Comparison of ENCODE assay signal across 18 cellular contexts in the genomic region with DNA sequence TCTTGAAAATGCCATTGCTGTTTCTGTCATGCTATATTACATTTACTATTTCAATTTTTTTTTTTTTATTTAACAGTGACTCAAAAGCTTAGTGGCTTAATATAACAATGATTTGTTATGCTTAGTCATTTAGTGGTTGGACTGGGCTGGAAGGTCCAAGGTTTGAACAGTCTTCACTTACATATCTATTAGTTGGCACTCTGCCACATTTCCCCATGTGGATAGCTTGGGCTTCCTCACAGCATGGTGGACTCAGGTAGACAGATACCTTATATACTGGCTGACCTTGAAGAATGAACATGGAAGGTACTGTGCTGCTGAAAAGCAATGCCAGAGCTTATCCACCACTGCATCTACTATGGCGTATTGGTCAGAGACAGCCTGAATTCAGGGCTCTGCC.
DNase-seq lines count a peak whose midpoint lies in the region; ATAC-seq, FAIRE-seq and TF ChIP-seq lines count a peak whose summit lies in the region.
"Had no signal": no experiment of that assay in that cellular context is flagged by ENCODE, and none has a peak within 500 bp of the region (broad histone marks: within the 10 kb centered on the region; RNA-seq: fewer than 3 reads in every experiment).

No MANE protein-coding gene starts in this region.

- POLR2A ChIA-PET in HepG2 (lab: Yijun Ruan, JAX), result no interaction called here
- POLR2A ChIA-PET in K562 (lab: Yijun Ruan, JAX), result no interaction called here

- CTCF ChIA-PET in HepG2 (lab: Yijun Ruan, JAX; ENCODE audit: low intra/inter-chr PET ratio, low total read pairs), result no interaction called here
- CTCF ChIA-PET in K562 (lab: Yijun Ruan, JAX; ENCODE audit: low intra/inter-chr PET ratio), result no interaction called here

- no peaks in the 10 kb centered on the region for H3K4me1 ChIP-seq in HepG2 (ENCODE audit: insufficient read depth, low read length)
- no peaks in the 10 kb centered on the region for H3K4me1 ChIP-seq in right lobe of liver
- no peaks in the 10 kb centered on the region for H3K4me1 ChIP-seq in K562 (replicated peaks in 1 of 2; ENCODE audit: control insufficient read depth in 2 of 2, insufficient read depth in 2 of 2, low read length in 2 of 2)
- H3K4me1 ChIP-seq in Karpas-422 (ENCODE audit: low read length), result no peaks in the 10 kb centered on the region

- no peaks in the 10 kb centered on the region for H3K79me2 ChIP-seq in HepG2 (ENCODE audit: insufficient read depth, low read length)
- no peaks in the 10 kb centered on the region for H3K79me2 ChIP-seq in K562 (ENCODE audit: control insufficient read depth, insufficient read depth, low read length)
- H3K79me2 ChIP-seq in Karpas-422 (ENCODE audit: low read length), result no peaks in the 10 kb centered on the region

- DNase-seq in NCI-H2029 (lab: John Stamatoyannopoulos, UW) (peak; percentile 1), NCI-H2029 treated with DMSO at 0.1 percent for 48 hours (lab: John Stamatoyannopoulos, UW) (no peak), HepG2 (ENCODE audit: low spot score) (no peak), right lobe of liver (no peak), K562 (ENCODE audit: extremely low read depth in 1 of 4, low spot score in 3 of 4) (no peak), Karpas-422 (no peak)
- no peak for DNase-seq in activated T-cell treated with anti-CD3 and anti-CD28 coated beads, Interleukin-2, amount 50 U/mL, for 48 hours
- DNase-seq: Calu3; CD8-positive, alpha-beta T cell; DMS79 treated with DMSO at 0.1 percent for 48 hours; GF-D8; GOT3; H7; HFFc6; IMR-90 had no signal

- TF ChIP-seq RAD21 in HepG2 (CRISPR knock-in tag; IDR thresholded peaks at IDR 0.05) (no peak), K562 (CRISPR knock-in tag; conservative IDR thresholded peaks at IDR 0.05 in 1 of 2, IDR thresholded peaks at IDR 0.05 in 1 of 2) (no peak)

- H3K9me1 ChIP-seq in K562 (ENCODE audit: control insufficient read depth, insufficient read depth, low read length), result no peaks in the 10 kb centered on the region

- ATAC-seq in HepG2, result no peak
- ATAC-seq in right lobe of liver, result no peak
- ATAC-seq in K562, result no peak
- ATAC-seq: CD8-positive, alpha-beta T cell; HCT116 had no signal

- TF ChIP-seq POLR2A in HepG2 (IDR thresholded peaks at IDR 0.05; ENCODE audit: insufficient read depth in 1 of 2, low read depth in 2 of 2, low read length in 2 of 2) (no peak), right lobe of liver (IDR thresholded peaks at IDR 0.05) (no peak), K562 (conservative IDR thresholded peaks at IDR 0.05) (no peak)

- intact Hi-C loops in HepG2 (cut with micrococcal nuclease; ENCODE audit: unreplicated experiment), result no loop called here
- intact Hi-C loops in right lobe of liver (cut with DNase I), result no loop called here
- intact Hi-C loops in K562 (cut with micrococcal nuclease), result no loop called here

- no peaks in the 10 kb centered on the region for H4K20me1 ChIP-seq in HepG2 (ENCODE audit: insufficient read depth, low read length)
- no peaks in the 10 kb centered on the region for H4K20me1 ChIP-seq in K562 (replicated peaks; ENCODE audit: control insufficient read depth, insufficient read depth, low read length)
- H4K20me1 ChIP-seq in Karpas-422 (ENCODE audit: insufficient read depth, low read depth, low read length), result no peaks in the 10 kb centered on the region
- H4K20me1 ChIP-seq: BLaER1 treated with 17β-estradiol and CSF1 and Interleukin-3, amounts not matched to agents 10 nM and 100 nM had no signal

- in situ Hi-C loops in HepG2 (cut with HindIII; ENCODE audit: extremely low pct_ligation_motif_present, low pct_unique_long_range_greater_than_20kb) (no loop called here), K562 (cut with MboI) (no loop called here)

- H3K36me3 ChIP-seq in HepG2 (replicated peaks in 1 of 2; ENCODE audit: control insufficient read depth in 1 of 2, insufficient read depth in 2 of 2, low read length in 2 of 2) (no peaks in the 10 kb centered on the region), right lobe of liver (no peaks in the 10 kb centered on the region), K562 (ENCODE audit: control insufficient read depth, insufficient read depth, low read length) (no peaks in the 10 kb centered on the region), Karpas-422 (ENCODE audit: insufficient read depth, low read length) (no peaks in the 10 kb centered on the region)
- H3K36me3 ChIP-seq: BLaER1 treated with 17β-estradiol and CSF1 and Interleukin-3, amounts not matched to agents 10 nM and 100 nM had no signal

- H3K9me2 ChIP-seq in Karpas-422 (replicated peaks; ENCODE audit: insufficient read depth, low read length), result no peaks in the 10 kb centered on the region

- no peak overlapping the region for H3K9ac ChIP-seq in HepG2 (ENCODE audit: insufficient read depth, low read depth, low read length)
- H3K9ac ChIP-seq in K562 (ENCODE audit: insufficient read depth in 1 of 2, low read depth in 2 of 2, low read length in 2 of 2), result no peak overlapping the region
- H3K9ac ChIP-seq in Karpas-422 (ENCODE audit: low read length), result no peak overlapping the region
- H3K9ac ChIP-seq: BLaER1 treated with 17β-estradiol and CSF1 and Interleukin-3, amounts not matched to agents 10 nM and 100 nM had no signal

- no peak for FAIRE-seq in HepG2 (lab: Jason Lieb, UNC)
- no peak for FAIRE-seq in K562 (lab: Jason Lieb, UNC)

- no peak overlapping the region for H2AFZ ChIP-seq in HepG2 (ENCODE audit: low read length)
- H2AFZ ChIP-seq in K562 (ENCODE audit: low read depth, low read length), result no peak overlapping the region
- H2AFZ ChIP-seq in Karpas-422 (ENCODE audit: low read length), result no peak overlapping the region

- no peak for TF ChIP-seq CTCF in HepG2 (CRISPR knock-in tag; IDR thresholded peaks at IDR 0.05)
- TF ChIP-seq CTCF in right lobe of liver (IDR thresholded peaks at IDR 0.05), result no peak
- TF ChIP-seq CTCF in K562 (IDR thresholded peaks at IDR 0.05 in 2 of 3, conservative IDR thresholded peaks at IDR 0.05 in 1 of 3; ENCODE audit: insufficient read depth in 2 of 3, low read depth in 1 of 3, low read length in 3 of 3), result no peak

- WGBS in HepG2 (ENCODE audit: low lambda C conversion rate), result 50% methylated on average over 1 of the region's 1 CpG
- 89% methylated on average over 1 of the region's 1 CpG for WGBS in right lobe of liver (ENCODE audit: insufficient coverage, low coverage, low lambda C conversion rate, missing lambda C conversion rate)
- WGBS in K562 (ENCODE audit: insufficient coverage, low coverage, missing lambda C conversion rate), result 0% methylated on average over 1 of the region's 1 CpG

- H3K9me3 ChIP-seq in HepG2 (ENCODE audit: low read length), result peaks cover 99% of the 10 kb centered on the region
- H3K9me3 ChIP-seq in right lobe of liver, result no peaks in the 10 kb centered on the region
- H3K9me3 ChIP-seq in K562 (replicated peaks; ENCODE audit: control insufficient read depth, insufficient read depth, low read depth, low read length), result no peaks in the 10 kb centered on the region
- H3K9me3 ChIP-seq in Karpas-422 (ENCODE audit: low read length), result no peaks in the 10 kb centered on the region; the same call in 1 of the 2 replicates

- BruUV-seq in HepG2 (replicated peaks; lab: Mats Ljungman, UMichigan), result no TSS peak
- no TSS peak for BruUV-seq in K562 (replicated peaks; lab: Mats Ljungman, UMichigan)

- H3K27me3 ChIP-seq in HepG2 (ENCODE audit: control insufficient read depth in 1 of 2, insufficient read depth in 2 of 2, low read length in 2 of 2), result no peaks in the 10 kb centered on the region; a peak in 1 of 5 replicates
- H3K27me3 ChIP-seq in right lobe of liver, result no peaks in the 10 kb centered on the region
- H3K27me3 ChIP-seq in K562 (ENCODE audit: control insufficient read depth in 2 of 2, insufficient read depth in 2 of 2, low read length in 2 of 2), result no peaks in the 10 kb centered on the region
- 0 out of 2 replicates have a peak, but pooled peaks cover 2% of the 10 kb centered on the region for H3K27me3 ChIP-seq in Karpas-422 (ENCODE audit: low read length)
- H3K27me3 ChIP-seq: BLaER1 treated with 17β-estradiol and CSF1 and Interleukin-3, amounts not matched to agents 10 nM and 100 nM had no signal

- H3K4me2 ChIP-seq in HepG2 (ENCODE audit: low read depth, low read length) (no peak overlapping the region), K562 (ENCODE audit: insufficient read depth, low read length) (no peak overlapping the region), Karpas-422 (ENCODE audit: low read depth, low read length, poor library complexity, severe bottlenecking) (no peak overlapping the region)
- H3K4me2 ChIP-seq: BLaER1 treated with 17β-estradiol and CSF1 and Interleukin-3, amounts not matched to agents 10 nM and 100 nM had no signal

- H3K27ac ChIP-seq in HepG2 (ENCODE audit: extremely low read length, insufficient read depth, low read length), result no peak overlapping the region
- H3K27ac ChIP-seq in right lobe of liver, result no peak overlapping the region
- no peak overlapping the region for H3K27ac ChIP-seq in K562 (ENCODE audit: extremely low read depth, low read depth, low read length)
- H3K27ac ChIP-seq in Karpas-422 (ENCODE audit: low read length), result no peak overlapping the region
- H3K27ac ChIP-seq: BLaER1 treated with 17β-estradiol and CSF1 and Interleukin-3, amounts not matched to agents 10 nM and 100 nM; HL-60 had no signal

- TF ChIP-seq EP300 in HepG2 (IDR thresholded peaks at IDR 0.05; ENCODE audit: low read depth in 2 of 2, low read length in 2 of 2), result no peak
- no peak for TF ChIP-seq EP300 in HepG2 (CRISPR knock-in tag; IDR thresholded peaks at IDR 0.05; ENCODE audit: borderline replicate concordance)
- no peak for TF ChIP-seq EP300 in K562 (IDR thresholded peaks at IDR 0.05; ENCODE audit: low read length)

- H3K4me3 ChIP-seq in HepG2 (replicated peaks in 1 of 3; ENCODE audit: insufficient read depth in 1 of 3, low read depth in 2 of 3, low read length in 3 of 3), result no peak overlapping the region
- no peak overlapping the region for H3K4me3 ChIP-seq in right lobe of liver
- no peak overlapping the region for H3K4me3 ChIP-seq in K562
- no peak overlapping the region for H3K4me3 ChIP-seq in Karpas-422 (ENCODE audit: low read length)
- H3K4me3 ChIP-seq: BLaER1 treated with 17β-estradiol and CSF1 and Interleukin-3, amounts not matched to agents 10 nM and 100 nM had no signal

TF ChIP-seq in HepG2, 621 proteins besides CTCF, POLR2A, EP300 and RAD21:
- TF ChIP-seq ISX (CRISPR knock-in tag; conservative IDR thresholded peaks at IDR 0.05), result no peak
- peak; percentile 70; the same call in 1 of the 2 replicates for TF ChIP-seq LCORL (IDR thresholded peaks at IDR 0.05)
- no peak for TF ChIP-seq LCORL (CRISPR knock-in tag; IDR thresholded peaks at IDR 0.05)
TF ChIP-seq in HepG2: peak in this region for 1.

TF ChIP-seq in K562, 482 proteins besides CTCF, POLR2A, EP300 and RAD21 (continues in another document):
- TF ChIP-seq HIVEP1 (CRISPR knock-in tag; IDR thresholded peaks at IDR 0.05) (no peak), NEUROD1 (IDR thresholded peaks at IDR 0.05; ENCODE audit: borderline replicate concordance, low read depth, low read length, partially characterized antibody) (no peak), GATAD2B (IDR thresholded peaks at IDR 0.05; ENCODE audit: borderline replicate concordance) (no peak), RBM15 (IDR thresholded peaks at IDR 0.05; ENCODE audit: insufficient read depth, low read length) (no peak), NFIC (IDR thresholded peaks at IDR 0.05) (peak; percentile 54), NFIX (CRISPR knock-in tag; IDR thresholded peaks at IDR 0.05; ENCODE audit: low read depth) (peak; percentile 31; the same call in 1 of the 2 replicates), SP1 (CRISPR knock-in tag; IDR thresholded peaks at IDR 0.05) (no peak)
